1 cellular context compared by ENCODE assay signal in the genomic region with DNA sequence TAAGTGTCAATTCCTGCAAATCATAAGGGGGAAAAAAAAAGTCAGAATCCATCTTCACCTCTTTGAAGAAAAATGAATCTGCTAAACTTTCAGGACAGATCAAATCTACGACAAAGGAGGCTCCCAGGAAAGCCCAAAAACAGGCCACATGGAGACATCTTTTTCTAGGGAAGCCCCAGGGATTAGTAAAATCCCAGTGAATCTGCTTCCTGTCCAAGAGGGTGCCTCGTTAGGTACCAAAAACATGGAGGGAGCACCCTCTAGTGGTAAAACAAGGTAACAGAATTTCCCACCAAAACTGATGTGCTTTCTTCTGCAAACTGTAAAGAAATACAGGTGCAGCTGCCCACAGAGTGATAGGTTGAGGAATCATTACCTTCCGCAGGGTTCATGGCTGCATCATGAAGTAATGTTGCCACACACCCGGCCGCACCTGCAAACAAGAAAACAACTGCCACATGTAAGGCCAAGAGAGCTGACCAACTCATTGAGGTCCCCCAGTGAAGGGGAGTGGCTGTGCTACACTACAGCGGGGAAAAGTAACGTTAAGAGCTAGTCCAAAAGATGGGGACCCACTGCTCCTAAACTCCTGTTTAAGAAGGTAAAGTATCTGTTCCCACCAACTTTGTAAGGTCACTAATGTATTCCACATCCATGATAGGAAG.
TF ChIP-seq lines count a peak whose summit lies in the region.

No MANE protein-coding gene starts in this region.

TF ChIP-seq in H1, 55 proteins besides CTCF, POLR2A, EP300 and RAD21 (continued from another document):
- TF ChIP-seq, protein P1, sequence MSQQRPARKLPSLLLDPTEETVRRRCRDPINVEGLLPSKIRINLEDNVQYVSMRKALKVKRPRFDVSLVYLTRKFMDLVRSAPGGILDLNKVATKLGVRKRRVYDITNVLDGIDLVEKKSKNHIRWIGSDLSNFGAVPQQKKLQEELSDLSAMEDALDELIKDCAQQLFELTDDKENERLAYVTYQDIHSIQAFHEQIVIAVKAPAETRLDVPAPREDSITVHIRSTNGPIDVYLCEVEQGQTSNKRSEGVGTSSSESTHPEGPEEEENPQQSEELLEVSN (IDR thresholded peaks at IDR 0.05) = peak; percentile 61
